ENCODE assay signal across 8 cellular contexts in the genomic region with DNA sequence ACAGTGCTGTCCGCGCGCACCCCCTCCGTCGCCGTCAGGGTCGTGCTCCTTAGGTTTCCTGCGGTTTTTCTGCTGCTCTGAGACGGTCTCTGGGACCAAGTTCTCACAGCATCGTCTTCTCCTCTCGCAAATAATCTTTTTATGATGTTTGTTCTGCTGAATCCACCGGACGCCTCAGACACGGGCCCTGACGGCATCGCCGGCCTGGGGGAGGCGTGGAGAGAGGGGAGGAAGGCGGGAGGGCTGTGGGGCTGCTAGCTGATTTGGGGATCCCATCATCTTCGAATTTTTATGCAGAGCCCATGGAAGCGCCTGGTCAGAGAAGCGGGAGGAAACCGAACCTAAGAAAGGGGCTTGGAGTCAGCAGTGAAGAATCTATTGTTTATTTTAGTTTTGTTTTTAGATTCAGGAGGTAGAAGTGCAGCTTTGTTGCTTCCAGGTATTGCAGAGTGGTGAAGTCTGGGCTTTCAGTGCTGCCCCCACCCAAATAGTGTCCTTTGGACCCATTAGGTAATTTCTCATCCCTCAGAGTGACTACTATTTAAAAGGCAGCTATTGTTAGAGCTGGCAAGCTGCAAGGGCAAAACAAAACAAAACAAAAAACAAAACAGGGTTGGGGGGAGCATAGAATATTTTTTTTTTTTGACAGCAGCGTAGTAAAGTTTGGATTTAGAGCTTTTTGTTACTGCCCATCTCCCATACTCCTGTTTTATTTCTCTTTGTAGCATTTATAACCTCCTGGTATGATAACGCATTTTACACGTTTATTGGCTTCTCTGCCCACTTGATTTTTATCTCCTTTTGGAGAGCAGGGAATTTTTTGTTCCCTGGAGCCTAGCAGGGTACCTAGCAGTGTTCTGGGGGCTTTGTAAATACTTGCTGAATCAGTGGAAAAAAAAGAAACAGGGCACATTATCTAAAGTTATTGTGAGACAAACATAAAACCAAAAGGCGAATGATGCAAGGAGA.
DNase-seq lines count a peak whose midpoint lies in the region; ATAC-seq and TF ChIP-seq lines count a peak whose summit lies in the region.

No MANE protein-coding gene starts in this region.

- H2BK5ac ChIP-seq in trophoblast cell (ENCODE audit: low read depth, low read length, poor library complexity): no peak overlapping the region

- H3K27ac ChIP-seq in CD8-positive, alpha-beta T cell (ENCODE audit: low read depth, low read length): peak overlapping the region; percentile 93
- H3K27ac ChIP-seq in gastroesophageal sphincter (peak overlapping the region; percentile 84 to 97 (median 96)), trophoblast cell (ENCODE audit: low read depth, low read length) (no peak overlapping the region)

- H3K27me3 Mint-ChIP-seq in CD8-positive, alpha-beta T cell (ENCODE audit: low read depth): no peaks in the 10 kb centered on the region
- no peaks in the 10 kb centered on the region for H3K27me3 Mint-ChIP-seq in activated T-cell treated with anti-CD3 and anti-CD28 coated beads, Interleukin-2, amount 50 U/mL, for 4 hours (ENCODE audit: low read depth)

- no peak for TF ChIP-seq CTCF in CD8-positive, alpha-beta T cell (IDR thresholded peaks at IDR 0.05)
- TF ChIP-seq CTCF in gastroesophageal sphincter (IDR thresholded peaks at IDR 0.05): peak in 1 of 4 experiments; percentile 2

- H3K14ac ChIP-seq in trophoblast cell (ENCODE audit: low read length): no peak overlapping the region

- peak overlapping the region; percentile 45 for H2BK120ac ChIP-seq in trophoblast cell (ENCODE audit: insufficient read depth, low read length, poor library complexity)

- peaks cover 20% of the 10 kb centered on the region for H3K4me1 ChIP-seq in CD8-positive, alpha-beta T cell (ENCODE audit: insufficient read depth, low read length)
- peaks cover 0 to 21% (median 5%) of the 10 kb centered on the region in 3 donors for H3K4me1 ChIP-seq in gastroesophageal sphincter
- peaks cover 0 to 11% of the 10 kb centered on the region in 2 experiments for H3K4me1 ChIP-seq in trophoblast cell (ENCODE audit: control insufficient read depth in 1 of 2, insufficient read depth in 2 of 2, low read length in 2 of 2)

- H3K4me3 ChIP-seq in CD8-positive, alpha-beta T cell (ENCODE audit: low read depth, low read length): peak overlapping the region; percentile 88
- H3K4me3 ChIP-seq in gastroesophageal sphincter: peak overlapping the region; percentile 58 to 80
- peak overlapping the region; percentile 58 for H3K4me3 ChIP-seq in trophoblast cell (ENCODE audit: low read depth, low read length)

- ATAC-seq in CD8-positive, alpha-beta T cell: peak; percentile 23
- ATAC-seq in GM19372 (IDR thresholded peaks at IDR 0.05; ENCODE audit: low read depth, unreplicated experiment) (peak; percentile 12), HG03432 (IDR thresholded peaks at IDR 0.05; ENCODE audit: unreplicated experiment) (peak; percentile 28), gastroesophageal sphincter (peak; percentile 34)
- peak; percentile 42 to 44 for ATAC-seq in activated T-cell treated with anti-CD3 and anti-CD28 coated beads, Interleukin-2, amount 50 U/mL, for 4 hours

- H4K8ac ChIP-seq in trophoblast cell (ENCODE audit: low read depth, low read length): peak overlapping the region; percentile 56

- peak overlapping the region; percentile 72 for H2AFZ ChIP-seq in trophoblast cell (ENCODE audit: insufficient read depth, low read length, poor library complexity)

- DNase-seq in CD8-positive, alpha-beta T cell: peak in 4 of 7 experiments; percentile 13 to 75 (median 44)
- no peak for DNase-seq in activated T-cell treated with anti-CD3 and anti-CD28 coated beads, Interleukin-2, amount 50 U/mL, for 4 hours
- DNase-seq in trophoblast cell: no peak
- no peak for DNase-seq in glomerular visceral epithelial cell (ENCODE audit: extremely low spot score)
- DNase-seq in SHP77 (lab: John Stamatoyannopoulos, UW): no peak

- H3K18ac ChIP-seq in trophoblast cell (ENCODE audit: low read length): no peak overlapping the region

- POLR2A ChIA-PET in CD8-positive, alpha-beta T cell (lab: Charles Lee): interaction anchor here (0.9 to 3.4 kb wide), 23 partner anchors 9 to 901 kb away, joined by 3 to 39 read pairs (median 5); partner anchors contain the start of genes COMMD3, DNAJC1 and SPAG6

- H3K36me3 Mint-ChIP-seq in CD8-positive, alpha-beta T cell: peaks cover 11% of the 10 kb centered on the region
- no peaks in the 10 kb centered on the region for H3K36me3 Mint-ChIP-seq in activated T-cell treated with anti-CD3 and anti-CD28 coated beads, Interleukin-2, amount 50 U/mL, for 4 hours (ENCODE audit: insufficient read depth)

- no peaks in the 10 kb centered on the region for H3K9me3 ChIP-seq in CD8-positive, alpha-beta T cell (ENCODE audit: low read length)
- H3K9me3 ChIP-seq in gastroesophageal sphincter (no peaks in the 10 kb centered on the region), trophoblast cell (ENCODE audit: insufficient read depth, low read depth, low read length) (peaks cover 6% of the 10 kb centered on the region)

- H3K79me2 ChIP-seq in trophoblast cell (ENCODE audit: control insufficient read depth, insufficient read depth, low read length, poor library complexity): no peaks in the 10 kb centered on the region

- H3K27me3 ChIP-seq in CD8-positive, alpha-beta T cell (ENCODE audit: insufficient read depth, low read length): no peaks in the 10 kb centered on the region
- H3K27me3 ChIP-seq in gastroesophageal sphincter (no peaks in the 10 kb centered on the region), trophoblast cell (ENCODE audit: insufficient read depth, low read length) (peaks cover 27% of the 10 kb centered on the region)

- no peak for TF ChIP-seq POLR2A in gastroesophageal sphincter (IDR thresholded peaks at IDR 0.05)

- no peak for TF ChIP-seq EP300 in gastroesophageal sphincter (IDR thresholded peaks at IDR 0.05)

- no peak overlapping the region for H3K4ac ChIP-seq in trophoblast cell (ENCODE audit: low read depth, low read length)

- H3K79me1 ChIP-seq in trophoblast cell (ENCODE audit: low read length): peaks cover 5% of the 10 kb centered on the region

- 8% methylated on average over 8 to 11 of the region's 27 CpGs for WGBS in gastroesophageal sphincter (ENCODE audit: low coverage in 1 of 2), 2 donors
- WGBS in trophoblast cell (ENCODE audit: extremely low coverage, insufficient coverage, insufficient read length): no CpG with 5 or more reads among the region's 27 CpGs

- no peak overlapping the region for H3K23ac ChIP-seq in trophoblast cell (ENCODE audit: low read length)

- H2BK12ac ChIP-seq in trophoblast cell (ENCODE audit: low read length): no peak overlapping the region

- no peaks in the 10 kb centered on the region for H3K36me3 ChIP-seq in CD8-positive, alpha-beta T cell (ENCODE audit: insufficient read depth, low read length)
- H3K36me3 ChIP-seq in gastroesophageal sphincter: no peaks in the 10 kb centered on the region
- no peaks in the 10 kb centered on the region for H3K36me3 ChIP-seq in trophoblast cell (ENCODE audit: control insufficient read depth in 1 of 2, insufficient read depth in 2 of 2, low read length in 2 of 2)

- H2AK5ac ChIP-seq in trophoblast cell (ENCODE audit: low read length): no peak overlapping the region

- H3K4me2 ChIP-seq in trophoblast cell (ENCODE audit: low read length): peak overlapping the region; percentile 64

- H3K27ac Mint-ChIP-seq in CD8-positive, alpha-beta T cell: peak overlapping the region; percentile 98

- intact Hi-C loops in CD8-positive, alpha-beta T cell (cut with DNase I, micrococcal nuclease): loop anchor here (1.0 to 10.0 kb wide), 19 partner anchors 15 to 997 kb away; partner anchors contain the start of genes DNAJC1 (in 2 of the 2), MLLT10 (in 2 of the 2), COMMD3 (in 1 of the 2) and MSRB2 (in 1 of the 2)

- H4K91ac ChIP-seq in trophoblast cell (ENCODE audit: low read depth, low read length): no peak overlapping the region

- CTCF ChIA-PET in CD8-positive, alpha-beta T cell (lab: Charles Lee): interaction anchor here (0.7 to 2.2 kb wide), 6 partner anchors 15 to 441 kb away, joined by 3 to 8 read pairs (median 4); partner anchors contain the start of gene DNAJC1

- peak overlapping the region; percentile 16 for H3K9ac ChIP-seq in trophoblast cell (ENCODE audit: low read length)

- H3K4me1 Mint-ChIP-seq in CD8-positive, alpha-beta T cell (ENCODE audit: low read depth): peaks cover 29% of the 10 kb centered on the region
- peaks cover 46% of the 10 kb centered on the region for H3K4me1 Mint-ChIP-seq in activated T-cell treated with anti-CD3 and anti-CD28 coated beads, Interleukin-2, amount 50 U/mL, for 4 hours (ENCODE audit: low read depth)

- no peaks in the 10 kb centered on the region for H3K9me3 Mint-ChIP-seq in CD8-positive, alpha-beta T cell
- H3K9me3 Mint-ChIP-seq in activated T-cell treated with anti-CD3 and anti-CD28 coated beads, Interleukin-2, amount 50 U/mL, for 4 hours: no peaks in the 10 kb centered on the region

- peak overlapping the region; percentile 96 for H3K4me3 Mint-ChIP-seq in CD8-positive, alpha-beta T cell
- H3K4me3 Mint-ChIP-seq in activated T-cell treated with anti-CD3 and anti-CD28 coated beads, Interleukin-2, amount 50 U/mL, for 4 hours: peak overlapping the region; percentile 89

- H4K12ac ChIP-seq in trophoblast cell (ENCODE audit: low read depth, low read length): no peak overlapping the region

Comparison
In these comparisons a context has a peak if more than half of its experiments do, and no peak if none do; other contexts are left out.
1. DNase-seq: peak in CD8-positive, alpha-beta T cell (4 of 7); none in activated T-cell treated with anti-CD3 and anti-CD28 coated beads, Interleukin-2, amount 50 U/mL, for 4 hours (single experiment), trophoblast cell (0 of 2), glomerular visceral epithelial cell (single experiment) and SHP77 (0 of 2).
2. Peak in every context shown above with its lines, with median percentiles within 50 percentile points of each other: ATAC-seq and H3K4me3 ChIP-seq.